8 cellular contexts compared by ENCODE assay signal in genomic region chr17:6421700-6422604, GRCh38. TPM values are rescaled to one million over a fixed set of nuclear protein-coding genes. Genes with fewer than 3 reads are reported as not detected.
DNase-seq lines count a peak whose midpoint lies in the region; ATAC-seq, FAIRE-seq and TF ChIP-seq lines count a peak whose summit lies in the region.

No MANE protein-coding gene starts in this region.

- in situ Hi-C loops in HepG2 (cut with HindIII; ENCODE audit: extremely low pct_ligation_motif_present, low pct_unique_long_range_greater_than_20kb) = loop anchor here (5.0 to 25.0 kb wide), 2 partner anchors 710 to 835 kb away; no protein-coding TSS in a partner anchor

- no peak overlapping the region for H3K27ac Mint-ChIP-seq in chondrocyte (ENCODE audit: unreplicated experiment)

- H3K4me2 ChIP-seq in HepG2 (ENCODE audit: low read depth, low read length) = no peak overlapping the region

- no peaks in the 10 kb centered on the region for H3K9me3 ChIP-seq in HepG2 (ENCODE audit: low read length)

- no peaks in the 10 kb centered on the region for H4K20me1 ChIP-seq in HepG2 (ENCODE audit: insufficient read depth, low read length)

- TF ChIP-seq EP300 in HepG2 (IDR thresholded peaks at IDR 0.05; ENCODE audit: low read depth in 2 of 2, low read length in 2 of 2) (no peak), HepG2 (CRISPR knock-in tag; IDR thresholded peaks at IDR 0.05; ENCODE audit: borderline replicate concordance) (no peak)

- H2AFZ ChIP-seq in HepG2 (ENCODE audit: low read length) = no peak overlapping the region

- H3K9me3 Mint-ChIP-seq in chondrocyte (ENCODE audit: low read depth) = no peaks in the 10 kb centered on the region

- no peaks in the 10 kb centered on the region for H3K36me3 ChIP-seq in HepG2 (replicated peaks in 1 of 2; ENCODE audit: control insufficient read depth in 1 of 2, insufficient read depth in 2 of 2, low read length in 2 of 2)

- DNase-seq in A172 (ENCODE audit: low spot score) (peak; percentile 90), NCI-H226 (peak; percentile 67), chondrocyte (ENCODE audit: low spot score) (no peak), HepG2 (ENCODE audit: low spot score) (peak; percentile 66)
- peak; percentile 65 to 73 for DNase-seq in activated CD4-positive, alpha-beta T cell treated with anti-CD3 and anti-CD28 coated beads for 24 hours (ENCODE audit: low read depth in 2 of 2)
- DNase-seq in stimulated activated CD4-positive, alpha-beta T cell treated with anti-CD3 and anti-CD28 coated beads, TNF-alpha, amount 100 ng/mL, for 24 hours (ENCODE audit: low read depth in 3 of 3) = peak; percentile 61 to 75 (median 61)

- peak; percentile 75 for FAIRE-seq in HepG2 (lab: Jason Lieb, UNC)

- H3K4me1 Mint-ChIP-seq in chondrocyte (ENCODE audit: low read depth) = no peaks in the 10 kb centered on the region

- H3K79me2 ChIP-seq in HepG2 (ENCODE audit: insufficient read depth, low read length) = no peaks in the 10 kb centered on the region

- peak; percentile 95 for TF ChIP-seq CTCF in chondrocyte (IDR thresholded peaks at IDR 0.05)
- TF ChIP-seq CTCF in HepG2 (CRISPR knock-in tag; IDR thresholded peaks at IDR 0.05) = peak; percentile 95

- H3K4me1 ChIP-seq in HepG2 (ENCODE audit: insufficient read depth, low read length) = no peaks in the 10 kb centered on the region

- 42% methylated on average over 5 of the region's 13 CpGs for WGBS in HepG2 (ENCODE audit: low lambda C conversion rate)

- H3K27me3 ChIP-seq in HepG2 (ENCODE audit: control insufficient read depth in 1 of 2, insufficient read depth in 2 of 2, low read length in 2 of 2) = peaks cover 0 to 19% of the 10 kb centered on the region in 2 experiments; a peak in 3 of 5 replicates

- no peak for TF ChIP-seq POLR2A in HepG2 (IDR thresholded peaks at IDR 0.05; ENCODE audit: insufficient read depth in 1 of 2, low read depth in 2 of 2, low read length in 2 of 2)

- H3K27me3 Mint-ChIP-seq in chondrocyte (ENCODE audit: low read depth) = peaks cover 27% of the 10 kb centered on the region

- TF ChIP-seq RAD21 in HepG2 (CRISPR knock-in tag; IDR thresholded peaks at IDR 0.05) = peak; percentile 92

- POLR2A ChIA-PET in HepG2 (lab: Yijun Ruan, JAX) = no interaction called here

- no peaks in the 10 kb centered on the region for H3K36me3 Mint-ChIP-seq in chondrocyte (ENCODE audit: low read depth)

- no peak overlapping the region for H3K27ac ChIP-seq in HepG2 (ENCODE audit: extremely low read length, insufficient read depth, low read length)

- no peak overlapping the region for H3K4me3 Mint-ChIP-seq in chondrocyte (ENCODE audit: unreplicated experiment)

- ATAC-seq in GM18498 (IDR thresholded peaks at IDR 0.05; ENCODE audit: unreplicated experiment) (peak; percentile 46), HepG2 (peak; percentile 85), HG03521 (IDR thresholded peaks at IDR 0.05; ENCODE audit: unreplicated experiment) (no peak)

- no TSS peak for BruUV-seq in HepG2 (replicated peaks; lab: Mats Ljungman, UMichigan)

- H3K4me3 ChIP-seq in HepG2 (replicated peaks in 1 of 3; ENCODE audit: insufficient read depth in 1 of 3, low read depth in 2 of 3, low read length in 3 of 3) = no peak overlapping the region

- CTCF ChIA-PET in HepG2 (lab: Yijun Ruan, JAX; ENCODE audit: low intra/inter-chr PET ratio, low total read pairs) = interaction anchor here (1.1 to 5.6 kb wide), 4 partner anchors 14 to 1173 kb away, joined by 3 to 56 read pairs (median 7); no protein-coding TSS in a partner anchor

- H3K9ac ChIP-seq in HepG2 (ENCODE audit: insufficient read depth, low read depth, low read length) = no peak overlapping the region

- intact Hi-C loops in HepG2 (cut with micrococcal nuclease; ENCODE audit: unreplicated experiment) = loop anchor here (1.0 to 5.0 kb wide), 3 partner anchors 715 to 835 kb away; no protein-coding TSS in a partner anchor

TF ChIP-seq in HepG2, 621 proteins besides CTCF, POLR2A, EP300 and RAD21 (continues in another document):
- peak; percentile 46; the same call in 1 of the 2 replicates for TF ChIP-seq KDM5B (CRISPR knock-in tag; IDR thresholded peaks at IDR 0.05; ENCODE audit: borderline replicate concordance)
- no peak for TF ChIP-seq DNMT3B (CRISPR knock-in tag; conservative IDR thresholded peaks at IDR 0.05)
- TF ChIP-seq STAG1 (CRISPR knock-in tag; IDR thresholded peaks at IDR 0.05) = peak; percentile 96
- no peak for TF ChIP-seq RAD51 (IDR thresholded peaks at IDR 0.05; ENCODE audit: borderline replicate concordance)
- TF ChIP-seq NFATC3 (CRISPR knock-in tag; IDR thresholded peaks at IDR 0.05) = 0 out of 2 replicates have a peak, but pooled peaks have one; percentile 34
- TF ChIP-seq PHF21A (CRISPR knock-in tag; IDR thresholded peaks at IDR 0.05) = no peak
- TF ChIP-seq ZNF333 (CRISPR knock-in tag; IDR thresholded peaks at IDR 0.05; ENCODE audit: borderline replicate concordance) = peak; percentile 43; the same call in 1 of the 2 replicates
- peak; percentile 30; the same call in 1 of the 2 replicates for TF ChIP-seq NR2C2 (CRISPR knock-in tag; IDR thresholded peaks at IDR 0.05; ENCODE audit: borderline replicate concordance)
- no peak for TF ChIP-seq CCAR2 (optimal IDR thresholded peaks at IDR 0.05; ENCODE audit: low read depth, low read length)
- peak; percentile 51; the same call in 1 of the 2 replicates for TF ChIP-seq KDM2A (CRISPR knock-in tag; IDR thresholded peaks at IDR 0.05; ENCODE audit: borderline replicate concordance, low read depth)
- TF ChIP-seq U2AF2 (IDR thresholded peaks at IDR 0.05; ENCODE audit: low read depth, low read length) = no peak
- TF ChIP-seq GLI4 (CRISPR knock-in tag; IDR thresholded peaks at IDR 0.05; ENCODE audit: borderline replicate concordance) = no peak
- TF ChIP-seq ZBTB8A (CRISPR knock-in tag; IDR thresholded peaks at IDR 0.05; ENCODE audit: borderline replicate concordance, low read depth) = no peak
- no peak for TF ChIP-seq MLX (CRISPR knock-in tag; IDR thresholded peaks at IDR 0.05)
- peak; percentile 84 for TF ChIP-seq SMC3 (IDR thresholded peaks at IDR 0.05; ENCODE audit: low read length)

RNA-seq across cellular contexts. Expression of gene AIPL1, which starts 13.0 kb away (rescaled TPM):
- not detected in 2 replicates for total RNA-seq in A172 (2014; rRNA removed; shearing (Covaris generic))
- not detected in 3 replicates for total RNA-seq in chondrocyte
- not detected in 2 replicates for total RNA-seq in HepG2 (2016; rRNA removed; fragmentation: Illumina TruSeq; extraction: Trizol)
- total RNA-seq in HepG2 (2016; cell fraction: cytosol; rRNA removed; fragmentation: Illumina TruSeq; extraction: Trizol; ENCODE audit: low read depth) = not detected in 2 replicates
- not detected in 2 replicates for total RNA-seq in HepG2 (2016; cell fraction: insoluble cytoplasmic fraction; rRNA removed; fragmentation: Illumina TruSeq; extraction: Trizol)
- not detected in 2 replicates for total RNA-seq in HepG2 (2016; cell fraction: membrane; rRNA removed; fragmentation: Illumina TruSeq; extraction: Trizol)
- total RNA-seq in HepG2 (2016; cell fraction: nucleus; rRNA removed; fragmentation: Illumina TruSeq; extraction: Trizol) = not detected in 2 replicates
- not detected in 2 replicates for polyA plus RNA-seq in HepG2 (2011; rRNA removed)
- polyA plus RNA-seq in HepG2 (2011; cell fraction: cytosol; rRNA removed) = not detected in 2 replicates
- not detected in 2 replicates for polyA plus RNA-seq in HepG2 (2011; cell fraction: nucleus; rRNA removed)
- polyA plus RNA-seq in HepG2 (2012) = not detected in 2 replicates
- polyA plus RNA-seq in HepG2 (2016; cell fraction: cytosol; fragmentation: Illumina TruSeq; extraction: Trizol; ENCODE audit: low read depth) = not detected in 2 replicates
- not detected in 2 replicates for polyA plus RNA-seq in HepG2 (2016; cell fraction: insoluble cytoplasmic fraction; fragmentation: Illumina TruSeq; extraction: Trizol; ENCODE audit: low read depth)
- polyA plus RNA-seq in HepG2 (2016; cell fraction: membrane; fragmentation: Illumina TruSeq; extraction: Trizol; ENCODE audit: low read depth) = not detected in 2 replicates
- not detected in 2 replicates for polyA plus RNA-seq in HepG2 (2016; cell fraction: nucleus; fragmentation: Illumina TruSeq; extraction: Trizol; ENCODE audit: insufficient read depth, low read depth)
- not detected in 2 replicates for polyA minus RNA-seq in HepG2 (2011; rRNA and poly(A)+ RNA removed; ENCODE audit: low replicate concordance)
- polyA minus RNA-seq in HepG2 (2011; cell fraction: cytosol; rRNA and poly(A)+ RNA removed) = not detected in 2 replicates
- polyA minus RNA-seq in HepG2 (2011; cell fraction: nucleus; rRNA and poly(A)+ RNA removed) = not detected in 2 replicates

RNA-seq across cellular contexts. Expression of gene PIMREG, which starts 22.3 kb away (rescaled TPM):
- 81.2 and 96.3 TPM in 2 replicates for total RNA-seq in A172 (2014; rRNA removed; shearing (Covaris generic))
- total RNA-seq in chondrocyte (5.2 to 7.4 TPM (median 7.0 TPM) in 3 replicates), HepG2 (2016; rRNA removed; fragmentation: Illumina TruSeq; extraction: Trizol) (30.3 and 33.8 TPM in 2 replicates)
- 7.8 and 9.5 TPM in 2 replicates for total RNA-seq in HepG2 (2016; cell fraction: cytosol; rRNA removed; fragmentation: Illumina TruSeq; extraction: Trizol; ENCODE audit: low read depth)
- total RNA-seq in HepG2 (2016; cell fraction: insoluble cytoplasmic fraction; rRNA removed; fragmentation: Illumina TruSeq; extraction: Trizol) = 29.3 and 34.9 TPM in 2 replicates
- 14.8 and 15.2 TPM in 2 replicates for total RNA-seq in HepG2 (2016; cell fraction: membrane; rRNA removed; fragmentation: Illumina TruSeq; extraction: Trizol)
- 14.4 and 16.9 TPM in 2 replicates for total RNA-seq in HepG2 (2016; cell fraction: nucleus; rRNA removed; fragmentation: Illumina TruSeq; extraction: Trizol)
- 10.9 and 15.6 TPM in 2 replicates for polyA plus RNA-seq in HepG2 (2011; rRNA removed)
- polyA plus RNA-seq in HepG2 (2011; cell fraction: cytosol; rRNA removed) = 7.9 and 16.3 TPM in 2 replicates
- 10.1 and 14.2 TPM in 2 replicates for polyA plus RNA-seq in HepG2 (2011; cell fraction: nucleus; rRNA removed)
- 3.0 and 7.2 TPM in 2 replicates for polyA plus RNA-seq in HepG2 (2012)
- polyA plus RNA-seq in HepG2 (2016; cell fraction: cytosol; fragmentation: Illumina TruSeq; extraction: Trizol; ENCODE audit: low read depth) = 8.3 and 8.8 TPM in 2 replicates
- polyA plus RNA-seq in HepG2 (2016; cell fraction: insoluble cytoplasmic fraction; fragmentation: Illumina TruSeq; extraction: Trizol; ENCODE audit: low read depth) = 36.2 and 37.7 TPM in 2 replicates
- polyA plus RNA-seq in HepG2 (2016; cell fraction: membrane; fragmentation: Illumina TruSeq; extraction: Trizol; ENCODE audit: low read depth) = 12.6 and 13.0 TPM in 2 replicates
- polyA plus RNA-seq in HepG2 (2016; cell fraction: nucleus; fragmentation: Illumina TruSeq; extraction: Trizol; ENCODE audit: insufficient read depth, low read depth) = 23.4 and 26.5 TPM in 2 replicates
- polyA minus RNA-seq in HepG2 (2011; rRNA and poly(A)+ RNA removed; ENCODE audit: low replicate concordance) = 10.1 and 24.0 TPM in 2 replicates
- polyA minus RNA-seq in HepG2 (2011; cell fraction: cytosol; rRNA and poly(A)+ RNA removed) = 3.4 and 4.2 TPM in 2 replicates
- 2.9 and 4.1 TPM in 2 replicates for polyA minus RNA-seq in HepG2 (2011; cell fraction: nucleus; rRNA and poly(A)+ RNA removed)
